Comparison of ENCODE assay signal across 22 cellular contexts in genomic region chr20:59351148-59352040, GRCh38. TPM values are rescaled to one million over a fixed set of nuclear protein-coding genes. Genes with fewer than 3 reads are reported as not detected.
DNase-seq lines count a peak whose midpoint lies in the region; ATAC-seq, FAIRE-seq and TF ChIP-seq lines count a peak whose summit lies in the region.
"Had no signal": no experiment of that assay in that cellular context is flagged by ENCODE, and none has a peak within 500 bp of the region (broad histone marks: within the 10 kb centered on the region; RNA-seq: fewer than 3 reads in every experiment).

No MANE protein-coding gene starts in this region.

- H3K27me3 ChIP-seq in IMR-90 (ENCODE audit: control insufficient read depth, insufficient read depth, low read length) (no peaks in the 10 kb centered on the region), K562 (ENCODE audit: control insufficient read depth in 2 of 2, insufficient read depth in 2 of 2, low read length in 2 of 2) (peaks cover 0 to 10% of the 10 kb centered on the region in 2 experiments; a peak in 2 of 5 replicates)
- H3K27me3 ChIP-seq: BE2C had no signal

- H3K9me3 ChIP-seq in IMR-90 (ENCODE audit: control insufficient read depth, insufficient read depth, low read length), result peaks cover 10% of the 10 kb centered on the region; the same call in 1 of the 2 replicates
- no peaks in the 10 kb centered on the region for H3K9me3 ChIP-seq in K562 (replicated peaks; ENCODE audit: control insufficient read depth, insufficient read depth, low read depth, low read length)
- H3K9me3 ChIP-seq: BE2C, heart right ventricle had no signal

- no peak overlapping the region for H4K8ac ChIP-seq in IMR-90 (ENCODE audit: low read depth in 2 of 2, low read length in 2 of 2)

- no peak overlapping the region for H3K14ac ChIP-seq in IMR-90 (replicated peaks; ENCODE audit: low read depth, low read length)

- no peaks in the 10 kb centered on the region for H3K79me2 ChIP-seq in K562 (ENCODE audit: control insufficient read depth, insufficient read depth, low read length)

- no peak overlapping the region for H4K5ac ChIP-seq in IMR-90 (ENCODE audit: low read depth, low read length)

- no peaks in the 10 kb centered on the region for H3K79me1 ChIP-seq in IMR-90 (ENCODE audit: low read depth in 1 of 2, low read length in 2 of 2)

- H2BK20ac ChIP-seq in IMR-90 (ENCODE audit: low read depth, low read length), result no peak overlapping the region

- intact Hi-C loops in IMR-90 (cut with micrococcal nuclease), result no loop called here
- intact Hi-C loops in K562 (cut with micrococcal nuclease), result no loop called here
- intact Hi-C loops in sciatic nerve (cut with DNase I), result no loop called here

- H3K9me1 ChIP-seq in IMR-90 (ENCODE audit: insufficient read depth, low read length) (no peaks in the 10 kb centered on the region), K562 (ENCODE audit: control insufficient read depth, insufficient read depth, low read length) (no peaks in the 10 kb centered on the region)

- H3K4me1 ChIP-seq in IMR-90 (ENCODE audit: control insufficient read depth, insufficient read depth, low read length), result no peaks in the 10 kb centered on the region
- H3K4me1 ChIP-seq in K562 (replicated peaks in 1 of 2; ENCODE audit: control insufficient read depth in 2 of 2, insufficient read depth in 2 of 2, low read length in 2 of 2), result no peaks in the 10 kb centered on the region
- H3K4me1 ChIP-seq: BE2C, heart right ventricle had no signal

- no peak overlapping the region for H3K9ac ChIP-seq in IMR-90 (ENCODE audit: low read depth, low read length)
- no peak overlapping the region for H3K9ac ChIP-seq in K562 (ENCODE audit: insufficient read depth in 1 of 2, low read depth in 2 of 2, low read length in 2 of 2)

- no peak overlapping the region for H3K56ac ChIP-seq in IMR-90 (ENCODE audit: extremely low read depth, insufficient read depth, low read length)

- TF ChIP-seq RAD21 in IMR-90 (IDR thresholded peaks at IDR 0.05; ENCODE audit: low read length) (no peak), K562 (CRISPR knock-in tag; conservative IDR thresholded peaks at IDR 0.05 in 1 of 2, IDR thresholded peaks at IDR 0.05 in 1 of 2) (no peak)

- H3K23ac ChIP-seq in IMR-90 (ENCODE audit: low read depth, low read length), result no peak overlapping the region

- no TSS peak for BruUV-seq in IMR-90 (replicated peaks; lab: Mats Ljungman, UMichigan)
- no TSS peak for BruUV-seq in K562 (replicated peaks; lab: Mats Ljungman, UMichigan)

- CTCF ChIA-PET in IMR-90 (lab: Yijun Ruan, JAX), result no interaction called here
- CTCF ChIA-PET in K562 (lab: Yijun Ruan, JAX; ENCODE audit: low intra/inter-chr PET ratio), result no interaction called here

- DNase-seq in Caki2 (ENCODE audit: low read depth) (peak; percentile 78), IMR-90 (no peak), K562 (ENCODE audit: extremely low read depth in 1 of 4, low spot score in 3 of 4) (no peak), sciatic nerve (ENCODE audit: low spot score) (no peak), GDM1 (lab: John Stamatoyannopoulos, UW) (no peak)
- DNase-seq in NK-92 treated with Interleukin-12 subunit alpha and Interleukin-12 subunit beta, amount 100 ng/mL, for 24 hours (lab: John Stamatoyannopoulos, UW), result no peak
- DNase-seq: activated CD4-positive, alpha-beta T cell treated with anti-CD3 and anti-CD28 coated beads for 1 hour; activated effector memory CD4-positive, alpha-beta T cell treated with Interleukin-2 at 50 U/mL for 16 hours; amniotic stem cell; BE2C; DMS 273 treated with DMSO at 0.1 percent for 48 hours; effector memory CD4-positive, alpha-beta T cell; heart right ventricle; NCI-H1092 treated with DMSO at 0.1 percent for 48 hours; NCI-H2107; NCI-H524; right cardiac atrium; T-helper 9 cell had no signal

- no peak overlapping the region for H3K27ac ChIP-seq in IMR-90 (ENCODE audit: insufficient read depth, low read length)
- H3K27ac ChIP-seq in K562 (ENCODE audit: extremely low read depth, low read depth, low read length), result no peak overlapping the region
- H3K27ac ChIP-seq: heart right ventricle had no signal

- dilution Hi-C loops in IMR-90 (cut with HindIII; ENCODE audit: low sequenced_read_pairs, unreplicated experiment), result no loop called here

- H3K4me3 ChIP-seq in IMR-90 (ENCODE audit: insufficient read depth, low read depth, low read length), result no peak overlapping the region
- H3K4me3 ChIP-seq in K562, result no peak overlapping the region
- H3K4me3 ChIP-seq: heart right ventricle, lung had no signal

- POLR2A ChIA-PET in IMR-90 (lab: Charles Lee; ENCODE audit: unreplicated experiment), result no interaction called here
- POLR2A ChIA-PET in K562 (lab: Yijun Ruan, JAX), result no interaction called here

- H3K18ac ChIP-seq in IMR-90 (ENCODE audit: low read depth, low read length), result no peak overlapping the region

- no peak overlapping the region for H3K4me2 ChIP-seq in IMR-90 (ENCODE audit: low read depth, low read length)
- H3K4me2 ChIP-seq in K562 (ENCODE audit: insufficient read depth, low read length), result no peak overlapping the region

- H2AK5ac ChIP-seq in IMR-90 (ENCODE audit: low read depth, low read length), result no peak overlapping the region

- TF ChIP-seq CTCF in IMR-90 (conservative IDR thresholded peaks at IDR 0.05; ENCODE audit: low read depth, low read length) (no peak), K562 (IDR thresholded peaks at IDR 0.05 in 2 of 3, conservative IDR thresholded peaks at IDR 0.05 in 1 of 3; ENCODE audit: insufficient read depth in 2 of 3, low read depth in 1 of 3, low read length in 3 of 3) (no peak)

- FAIRE-seq in K562 (lab: Jason Lieb, UNC), result no peak

- no peak overlapping the region for H3K4ac ChIP-seq in IMR-90 (ENCODE audit: low read depth, low read length)

- H2BK5ac ChIP-seq in IMR-90 (ENCODE audit: low read depth, low read length, poor library complexity, severe bottlenecking), result no peak overlapping the region

- H4K20me1 ChIP-seq in IMR-90 (ENCODE audit: insufficient read depth, low read length) (no peaks in the 10 kb centered on the region), K562 (replicated peaks; ENCODE audit: control insufficient read depth, insufficient read depth, low read length) (no peaks in the 10 kb centered on the region)

- H2BK120ac ChIP-seq in IMR-90 (ENCODE audit: low read depth, low read length), result no peak overlapping the region

- WGBS in IMR-90 (ENCODE audit: extremely low coverage in 2 of 2, insufficient read length in 1 of 2), 2 experiments, result 0 to 100% methylated on average over 1 of the region's 11 CpGs
- 2% methylated on average over 10 of the region's 11 CpGs for WGBS in K562 (ENCODE audit: insufficient coverage, low coverage, missing lambda C conversion rate)

- no peak overlapping the region for H4K91ac ChIP-seq in IMR-90 (ENCODE audit: insufficient read depth, low read depth, low read length)

- no peak overlapping the region for H2AK9ac ChIP-seq in IMR-90 (replicated peaks; ENCODE audit: low read depth, low read length, poor library complexity)

- no peak overlapping the region for H2AFZ ChIP-seq in IMR-90 (replicated peaks; ENCODE audit: low read length, poor library complexity)
- no peak overlapping the region for H2AFZ ChIP-seq in K562 (ENCODE audit: low read depth, low read length)

- H3K36me3 ChIP-seq in IMR-90 (ENCODE audit: control insufficient read depth, insufficient read depth, low read length) (no peaks in the 10 kb centered on the region), K562 (ENCODE audit: control insufficient read depth, insufficient read depth, low read length) (no peaks in the 10 kb centered on the region)
- H3K36me3 ChIP-seq: BE2C, heart right ventricle had no signal

- no peak for ATAC-seq in IMR-90 (ENCODE audit: low read depth)
- no peak for ATAC-seq in K562
- ATAC-seq in sciatic nerve, result peak; percentile 17
- no peak for ATAC-seq in HG03439 (IDR thresholded peaks at IDR 0.05; ENCODE audit: unreplicated experiment)
- ATAC-seq: heart right ventricle, right cardiac atrium had no signal

- TF ChIP-seq EP300 in K562 (IDR thresholded peaks at IDR 0.05; ENCODE audit: low read length), result no peak

- no peak overlapping the region for H2BK15ac ChIP-seq in IMR-90 (ENCODE audit: low read depth, low read length)

- TF ChIP-seq POLR2A in IMR-90 (IDR thresholded peaks at IDR 0.05; ENCODE audit: low read depth, low read length) (no peak), K562 (conservative IDR thresholded peaks at IDR 0.05) (no peak)

- in situ Hi-C loops in Caki2 (cut with HindIII; ENCODE audit: low pct_unique_long_range_greater_than_20kb, low sequenced_read_pairs), result no loop called here
- in situ Hi-C loops in IMR-90 (cut with MboI; ENCODE audit: low sequenced_read_pairs), result no loop called here
- in situ Hi-C loops in K562 (cut with MboI), result no loop called here

TF ChIP-seq in IMR-90, 13 proteins besides CTCF, POLR2A, EP300 and RAD21:
- no peak for TF ChIP-seq BHLHE40 (IDR thresholded peaks at IDR 0.05; ENCODE audit: low read depth, low read length)
- TF ChIP-seq MAFK (IDR thresholded peaks at IDR 0.05; ENCODE audit: low read depth, low read length), result peak; percentile 79

TF ChIP-seq in K562, 482 proteins besides CTCF, POLR2A, EP300 and RAD21 (continues in another document):
- peak; percentile 56 for TF ChIP-seq C11orf30 (IDR thresholded peaks at IDR 0.05; ENCODE audit: low read depth)
- 0 out of 2 replicates have a peak, but pooled peaks have one; percentile 22 for TF ChIP-seq MAFK (IDR thresholded peaks at IDR 0.05; ENCODE audit: low read length)
- TF ChIP-seq CEBPB (tag; IDR thresholded peaks at IDR 0.05), result no peak

RNA-seq across cellular contexts. Expression of gene EDN3, which starts 51.0 kb away (rescaled TPM):
- not detected in 2 replicates for total RNA-seq in Caki2 (2014; rRNA removed; shearing (Covaris generic); ENCODE audit: low replicate concordance)
- total RNA-seq in IMR-90 (2012; rRNA removed), result not detected in 2 replicates
- not detected in 2 replicates for polyA plus RNA-seq in IMR-90 (2012; rRNA removed)
- polyA plus RNA-seq in IMR-90 (2012; cell fraction: cytosol; rRNA removed), result not detected in 2 replicates
- polyA plus RNA-seq in IMR-90 (2012; cell fraction: nucleus; rRNA removed; ENCODE audit: low replicate concordance), result not detected in 2 replicates
- total RNA-seq in K562 (2011; cell fraction: chromatin; rRNA removed; ENCODE audit: low replicate concordance), result not detected in 2 replicates
- total RNA-seq in K562 (2011; cell fraction: nucleolus; rRNA removed), result not detected in 2 replicates
- not detected in 2 replicates for total RNA-seq in K562 (2011; cell fraction: nucleoplasm; rRNA removed)
- not detected in 2 replicates for total RNA-seq in K562 (2014; rRNA removed)
- not detected in 2 replicates for total RNA-seq in K562 (2014; rRNA removed; fragmentation: Illumina TruSeq; extraction: Trizol)
- total RNA-seq in K562 (2015; rRNA removed; fragmentation: Illumina TruSeq; extraction: Trizol), result not detected in 2 replicates
- total RNA-seq in K562 (2021), result not detected in 2 replicates
- polyA plus RNA-seq in K562 (2011; rRNA removed), result not detected in 2 replicates
- not detected in 2 replicates for polyA plus RNA-seq in K562 (2011; cell fraction: cytosol; rRNA removed)
- not detected in 2 replicates for polyA plus RNA-seq in K562 (2011; cell fraction: nucleus; rRNA removed)
- not detected in 2 replicates for polyA plus RNA-seq in K562 (2012)
- not detected in 2 replicates for polyA plus RNA-seq in K562 (2014; fragmentation: Illumina TruSeq; extraction: Trizol)
- not detected for polyA plus RNA-seq in K562 (2014; fragmentation: Nextera tagmentation; extraction: Ambion mirVana)
- not detected in 2 replicates for polyA plus RNA-seq in K562 (2014; rRNA removed)
- polyA minus RNA-seq in K562 (2011; rRNA and poly(A)+ RNA removed), result not detected in 2 replicates
- polyA minus RNA-seq in K562 (2011; cell fraction: cytosol; rRNA and poly(A)+ RNA removed), result not detected in 2 replicates
- not detected in 2 replicates for polyA minus RNA-seq in K562 (2011; cell fraction: nucleus; rRNA and poly(A)+ RNA removed)
- not detected for total RNA-seq in sciatic nerve
- total RNA-seq: omental fat pad, right cardiac atrium, SK-MEL-5 had no signal
- polyA plus RNA-seq: right cardiac atrium had no signal
